In genomic region chr18:77063256-77063655, GRCh38 we compare ENCODE assay signal across 9 cellular contexts.
DNase-seq lines count a peak whose midpoint lies in the region; ATAC-seq and TF ChIP-seq lines count a peak whose summit lies in the region.
"Had no signal": no experiment of that assay in that cellular context is flagged by ENCODE, and none has a peak within 500 bp of the region (broad histone marks: within the 10 kb centered on the region; RNA-seq: fewer than 3 reads in every experiment).

No MANE protein-coding gene starts in this region.

- H3K27ac ChIP-seq in OCI-LY3 (ENCODE audit: low read length) (peak overlapping the region; percentile 71), mucosa of rectum (ENCODE audit: low read depth in 2 of 2, low read length in 2 of 2) (peak overlapping the region; percentile 56 to 81)

- intact Hi-C loops in activated T-helper 1 cell treated with anti-CD3 and anti-CD28 coated beads, Interleukin-12 subunit alpha, Interleukin-12 subunit beta, Interleukin-2, Interleukin-4 antibody, amounts not matched to agents 30 ng/mL and 10 ng/mL and 1 ng/mL, durations not matched to agents 14 hours and 24 hours and 36 hours (cut with micrococcal nuclease): loop anchor here (1.0 to 10.0 kb wide), 8 partner anchors 8 to 568 kb away; partner anchors contain the start of genes ZNF236 and ZNF516

- H3K4me1 ChIP-seq in OCI-LY3 (ENCODE audit: low read length) (peaks cover 74% of the 10 kb centered on the region), mucosa of rectum (ENCODE audit: control insufficient read depth in 2 of 2, insufficient read depth in 2 of 2, low read length in 2 of 2) (peaks cover 24 to 25% of the 10 kb centered on the region in 2 donors)

- DNase-seq in GM13977 (ENCODE audit: low spot score): peak; percentile 71
- DNase-seq in activated T-helper 1 cell treated with anti-CD3 and anti-CD28 coated beads, Interleukin-12 subunit alpha, Interleukin-12 subunit beta, Interleukin-2, Interleukin-4 antibody, amounts not matched to agents 30 ng/mL and 10 ng/mL and 1 ng/mL, durations not matched to agents 14 hours and 24 hours and 36 hours (ENCODE audit: low spot score): peak; percentile 82
- no peak for DNase-seq in KG1 (lab: John Stamatoyannopoulos, UW)
- no peak for DNase-seq in NCI-H345 (lab: John Stamatoyannopoulos, UW)
- DNase-seq in NCI-H2196 (lab: John Stamatoyannopoulos, UW; ENCODE audit: unreplicated experiment): no peak

- no peaks in the 10 kb centered on the region for H3K9me3 Mint-ChIP-seq in activated T-helper 1 cell treated with anti-CD3 and anti-CD28 coated beads, Interleukin-12 subunit alpha, Interleukin-12 subunit beta, Interleukin-2, Interleukin-4 antibody, amounts not matched to agents 30 ng/mL and 10 ng/mL and 1 ng/mL, durations not matched to agents 14 hours and 24 hours and 36 hours
- H3K9me3 Mint-ChIP-seq: nephron had no signal

- H3K27me3 Mint-ChIP-seq in activated T-helper 1 cell treated with anti-CD3 and anti-CD28 coated beads, Interleukin-12 subunit alpha, Interleukin-12 subunit beta, Interleukin-2, Interleukin-4 antibody, amounts not matched to agents 30 ng/mL and 10 ng/mL and 1 ng/mL, durations not matched to agents 14 hours and 24 hours and 36 hours (ENCODE audit: insufficient read depth): no peaks in the 10 kb centered on the region

- H4K20me1 ChIP-seq in OCI-LY3 (ENCODE audit: insufficient read depth, low read length): peaks cover 4% of the 10 kb centered on the region

- peak; percentile 53 for ATAC-seq in HG02642 (IDR thresholded peaks at IDR 0.05; ENCODE audit: poor library complexity, unreplicated experiment)

- peaks cover 42% of the 10 kb centered on the region for H3K36me3 Mint-ChIP-seq in activated T-helper 1 cell treated with anti-CD3 and anti-CD28 coated beads, Interleukin-12 subunit alpha, Interleukin-12 subunit beta, Interleukin-2, Interleukin-4 antibody, amounts not matched to agents 30 ng/mL and 10 ng/mL and 1 ng/mL, durations not matched to agents 14 hours and 24 hours and 36 hours (ENCODE audit: low read depth)

- in situ Hi-C loops in GM13977 (cut with MboI; ENCODE audit: low pct_unique_long_range_greater_than_20kb, low sequenced_read_pairs, unreplicated experiment): loop anchor here (10.0 kb wide), 1 partner anchor 62 kb away; no protein-coding TSS in a partner anchor

- H3K27ac Mint-ChIP-seq in activated T-helper 1 cell treated with anti-CD3 and anti-CD28 coated beads, Interleukin-12 subunit alpha, Interleukin-12 subunit beta, Interleukin-2, Interleukin-4 antibody, amounts not matched to agents 30 ng/mL and 10 ng/mL and 1 ng/mL, durations not matched to agents 14 hours and 24 hours and 36 hours: peak overlapping the region; percentile 97

- H2AFZ ChIP-seq in OCI-LY3 (ENCODE audit: low read depth, low read length): no peak overlapping the region

- peak overlapping the region; percentile 76 for H3K4me3 Mint-ChIP-seq in activated T-helper 1 cell treated with anti-CD3 and anti-CD28 coated beads, Interleukin-12 subunit alpha, Interleukin-12 subunit beta, Interleukin-2, Interleukin-4 antibody, amounts not matched to agents 30 ng/mL and 10 ng/mL and 1 ng/mL, durations not matched to agents 14 hours and 24 hours and 36 hours
- H3K4me3 Mint-ChIP-seq: nephron had no signal

- peak overlapping the region; percentile 57 for H3K4me2 ChIP-seq in OCI-LY3 (ENCODE audit: low read length)

- H3K27me3 ChIP-seq in OCI-LY3 (ENCODE audit: low read depth, low read length) (no peaks in the 10 kb centered on the region), mucosa of rectum (ENCODE audit: control insufficient read depth in 2 of 2, insufficient read depth in 2 of 2, low read length in 2 of 2) (no peaks in the 10 kb centered on the region)

- no peak overlapping the region; the same call in 1 of the 2 replicates for H3K9ac ChIP-seq in OCI-LY3 (ENCODE audit: low read length)
- H3K9ac ChIP-seq in mucosa of rectum (ENCODE audit: low read depth in 1 of 2, low read length in 2 of 2): no peak overlapping the region

- H3K36me3 ChIP-seq in OCI-LY3 (replicated peaks; ENCODE audit: low read depth, low read length) (peaks cover 67% of the 10 kb centered on the region), mucosa of rectum (ENCODE audit: control insufficient read depth in 2 of 2, insufficient read depth in 2 of 2, low read length in 2 of 2) (peaks cover 8 to 12% of the 10 kb centered on the region in 2 donors)

- H3K4me1 Mint-ChIP-seq in activated T-helper 1 cell treated with anti-CD3 and anti-CD28 coated beads, Interleukin-12 subunit alpha, Interleukin-12 subunit beta, Interleukin-2, Interleukin-4 antibody, amounts not matched to agents 30 ng/mL and 10 ng/mL and 1 ng/mL, durations not matched to agents 14 hours and 24 hours and 36 hours (ENCODE audit: low read depth): peaks cover 93% of the 10 kb centered on the region

- TF ChIP-seq CTCF in GM13977 (IDR thresholded peaks at IDR 0.05; ENCODE audit: extremely low read depth, insufficient read depth, missing control alignments): no peak
- no peak for TF ChIP-seq CTCF in OCI-LY3 (IDR thresholded peaks at IDR 0.05; ENCODE audit: low read depth, low read length)

- H3K79me2 ChIP-seq in OCI-LY3 (ENCODE audit: low read length): no peaks in the 10 kb centered on the region; the same call in 1 of the 2 replicates

- H3K9me3 ChIP-seq in OCI-LY3 (ENCODE audit: insufficient read depth, low read length) (peaks cover 4% of the 10 kb centered on the region; the same call in 1 of the 2 replicates), mucosa of rectum (ENCODE audit: control insufficient read depth in 2 of 2, low read length in 2 of 2) (no peaks in the 10 kb centered on the region)

- H3K4me3 ChIP-seq in OCI-LY3 (ENCODE audit: low read length) (peak overlapping the region; percentile 29), mucosa of rectum (ENCODE audit: low read length in 2 of 2) (no peak overlapping the region)

Comparison
In these comparisons a context has a peak if more than half of its experiments do, and no peak if none do; other contexts are left out.
1. DNase-seq: peak in GM13977 (single experiment) and activated T-helper 1 cell treated with anti-CD3 and anti-CD28 coated beads, Interleukin-12 subunit alpha, Interleukin-12 subunit beta, Interleukin-2, Interleukin-4 antibody, amounts not matched to agents 30 ng/mL and 10 ng/mL and 1 ng/mL, durations not matched to agents 14 hours and 24 hours and 36 hours (single experiment); none in KG1 (single experiment), NCI-H345 (single experiment) and NCI-H2196 (single experiment).